Comparison of ENCODE assay signal across 11 cellular contexts in genomic region chrX:40729923-40730584, GRCh38. TPM values are rescaled to one million over a fixed set of nuclear protein-coding genes. Genes with fewer than 3 reads are reported as not detected.
DNase-seq lines count a peak whose midpoint lies in the region; ATAC-seq, FAIRE-seq and TF ChIP-seq lines count a peak whose summit lies in the region.
"Had no signal": no experiment of that assay in that cellular context is flagged by ENCODE, and none has a peak within 500 bp of the region (broad histone marks: within the 10 kb centered on the region; RNA-seq: fewer than 3 reads in every experiment).

No MANE protein-coding gene starts in this region.

- no peak overlapping the region for H3K14ac ChIP-seq in H1 (ENCODE audit: insufficient read length)

- 69% methylated on average over 4 of the region's 4 CpGs; no CpG with 5 or more reads in 1 of the 2 experiments for WGBS in H1 (ENCODE audit: extremely low coverage in 1 of 2, insufficient coverage in 1 of 2, insufficient read length in 1 of 2, insufficient replicate concordance in 2 of 2, low coverage in 1 of 2, low lambda C conversion rate in 2 of 2, missing lambda C conversion rate in 1 of 2), 2 experiments
- WGBS in pancreas, 2 donors, result 30 to 56% methylated on average over 4 of the region's 4 CpGs
- no CpG with 5 or more reads among the region's 4 CpGs for WGBS in mesendoderm (ENCODE audit: extremely low coverage, insufficient coverage, low lambda C conversion rate)

- H3K4me2 ChIP-seq in SU-DHL-6 (ENCODE audit: low read depth, low read length, poor library complexity, severe bottlenecking), result peak overlapping the region; percentile 17
- H3K4me2 ChIP-seq in H1 (ENCODE audit: insufficient read depth in 1 of 2, low read depth in 2 of 2, low read length in 2 of 2), result peak overlapping the region; percentile 38 to 90
- no peak overlapping the region for H3K4me2 ChIP-seq in mesendoderm (ENCODE audit: low read length)

- H3K18ac ChIP-seq in H1 (ENCODE audit: extremely low read depth, low read length), result no peak overlapping the region
- H3K18ac ChIP-seq in mesendoderm (ENCODE audit: low read length), result no peak overlapping the region

- TF ChIP-seq EP300 in H1 (IDR thresholded peaks at IDR 0.05; ENCODE audit: borderline replicate concordance in 1 of 2, low read depth in 2 of 2, low read length in 2 of 2), result no peak

- H2AFZ ChIP-seq in SU-DHL-6 (ENCODE audit: low read depth, low read length, severe bottlenecking), result no peak overlapping the region
- H2AFZ ChIP-seq in H1 (ENCODE audit: low read length), result no peak overlapping the region

- H4K5ac ChIP-seq in H1 (ENCODE audit: insufficient read length, low read depth, low read length) (no peak overlapping the region), mesendoderm (ENCODE audit: low read length) (no peak overlapping the region)

- DNase-seq in GM12892 (ENCODE audit: insufficient read length), result no peak
- no peak for DNase-seq in H1 (ENCODE audit: low read depth in 1 of 2, low spot score in 2 of 2)
- DNase-seq in pancreas, result no peak
- DNase-seq in mesendoderm, result no peak
- DNase-seq in nucleus accumbens (lab: John Stamatoyannopoulos, UW), result no peak
- no peak for DNase-seq in activated effector memory CD4-positive, alpha-beta T cell treated with anti-CD3 and anti-CD28 coated beads, Interleukin-2, amount 50 U/mL, for 16 hours
- DNase-seq: NCI-H1105, NCI-H526 had no signal

- H3K4me1 ChIP-seq in H1 (replicated peaks in 1 of 4; ENCODE audit: control insufficient read depth in 3 of 4, insufficient read depth in 4 of 4, low read length in 3 of 4) (peaks cover 0 to 3% (median 0%) of the 10 kb centered on the region in 4 experiments; a peak in 1 of 7 replicates), pancreas (peaks cover 0 to 9% (median 4%) of the 10 kb centered on the region in 3 donors), mesendoderm (ENCODE audit: control insufficient read depth, low read depth, low read length) (no peaks in the 10 kb centered on the region)
- H3K4me1 ChIP-seq: breast epithelium had no signal

- TF ChIP-seq POLR2A in GM12892 (IDR thresholded peaks at IDR 0.05; ENCODE audit: low read depth, low read length), result no peak
- TF ChIP-seq POLR2A in H1 (IDR thresholded peaks at IDR 0.05; ENCODE audit: control extremely low read depth in 1 of 2, low read depth in 2 of 2, low read length in 2 of 2), result no peak

- peak in 1 of 4 donors; percentile 41 for ATAC-seq in pancreas
- no peak for ATAC-seq in HG02981 (IDR thresholded peaks at IDR 0.05; ENCODE audit: unreplicated experiment)

- H3K27ac ChIP-seq in SU-DHL-6 (ENCODE audit: low read depth, low read length), result no peak overlapping the region
- no peak overlapping the region for H3K27ac ChIP-seq in H1 (ENCODE audit: low read depth, low read length)
- no peak overlapping the region for H3K27ac ChIP-seq in pancreas
- no peak overlapping the region for H3K27ac ChIP-seq in mesendoderm (ENCODE audit: low read depth, low read length)
- H3K27ac ChIP-seq: breast epithelium had no signal

- H2AK5ac ChIP-seq in H1 (ENCODE audit: low read depth, low read length) (no peak overlapping the region), mesendoderm (ENCODE audit: low read length) (no peak overlapping the region)

- H2BK15ac ChIP-seq in H1 (ENCODE audit: low read length) (no peak overlapping the region), mesendoderm (replicated peaks; ENCODE audit: low read depth) (no peak overlapping the region)

- H2BK12ac ChIP-seq in H1 (ENCODE audit: low read depth, low read length), result no peak overlapping the region

- H2BK5ac ChIP-seq in H1 (ENCODE audit: low read depth, low read length), result no peak overlapping the region
- H2BK5ac ChIP-seq in mesendoderm (ENCODE audit: low read length), result no peak overlapping the region

- H3K23ac ChIP-seq in H1 (ENCODE audit: insufficient read length) (no peak overlapping the region), mesendoderm (ENCODE audit: low read length) (no peak overlapping the region)

- H3K4me3 ChIP-seq in SU-DHL-6 (ENCODE audit: insufficient read depth, low read length, poor library complexity, severe bottlenecking), result no peak overlapping the region
- H3K4me3 ChIP-seq in H1 (ENCODE audit: extremely low read depth in 1 of 4, insufficient read depth in 2 of 4, low read depth in 3 of 4, low read length in 4 of 4), result peak overlapping the region in 2 of 4 experiments; percentile 10 to 40; a peak in 3 of 8 replicates
- H3K4me3 ChIP-seq in pancreas, result no peak overlapping the region
- H3K4me3 ChIP-seq in mesendoderm (ENCODE audit: low read length), result no peak overlapping the region
- H3K4me3 ChIP-seq: breast epithelium had no signal

- H3K79me1 ChIP-seq in H1 (ENCODE audit: low read depth, low read length) (no peaks in the 10 kb centered on the region), mesendoderm (ENCODE audit: low read length) (no peaks in the 10 kb centered on the region)

- no peaks in the 10 kb centered on the region for H3F3A ChIP-seq in SU-DHL-6 (ENCODE audit: insufficient read depth)

- no peaks in the 10 kb centered on the region for H3K9me2 ChIP-seq in SU-DHL-6 (replicated peaks; ENCODE audit: insufficient read depth, low read length)

- H3K79me2 ChIP-seq in SU-DHL-6 (ENCODE audit: insufficient read depth, low read length), result peaks cover 80% of the 10 kb centered on the region
- H3K79me2 ChIP-seq in H1 (ENCODE audit: control insufficient read depth in 1 of 2, insufficient read depth in 2 of 2, low read length in 2 of 2), result peaks cover 36 to 100% of the 10 kb centered on the region in 2 experiments
- peaks cover 37% of the 10 kb centered on the region for H3K79me2 ChIP-seq in mesendoderm (ENCODE audit: control insufficient read depth, insufficient read depth, low read length)

- H3K56ac ChIP-seq in H1 (replicated peaks; ENCODE audit: insufficient read length, low read depth, low read length), result no peak overlapping the region
- no peak overlapping the region for H3K56ac ChIP-seq in mesendoderm (ENCODE audit: low read length)

- intact Hi-C loops in pancreas (cut with DNase I), result no loop called here

- TF ChIP-seq RAD21 in H1 (IDR thresholded peaks at IDR 0.05 in 1 of 2, conservative IDR thresholded peaks at IDR 0.05 in 1 of 2; ENCODE audit: low read depth in 2 of 2, low read length in 2 of 2), result no peak

- FAIRE-seq in GM12892 (lab: Jason Lieb, UNC), result peak; percentile 38
- peak; percentile 60 for FAIRE-seq in H1 (lab: Jason Lieb, UNC)
- FAIRE-seq in pancreas (lab: Jason Lieb, UNC), result peak; percentile 95

- H3K9me3 ChIP-seq in SU-DHL-6 (ENCODE audit: insufficient read depth, low read length), result no peaks in the 10 kb centered on the region
- H3K9me3 ChIP-seq in H1 (ENCODE audit: insufficient read depth in 2 of 2, low read depth in 1 of 2, low read length in 1 of 2), result no peaks in the 10 kb centered on the region
- no peaks in the 10 kb centered on the region for H3K9me3 ChIP-seq in pancreas
- H3K9me3 ChIP-seq: breast epithelium had no signal

- H4K8ac ChIP-seq in H1 (ENCODE audit: extremely low read depth, insufficient read depth, low read length) (no peak overlapping the region), mesendoderm (ENCODE audit: low read depth, low read length) (no peak overlapping the region)

- TF ChIP-seq CTCF in SU-DHL-6 (IDR thresholded peaks at IDR 0.05; ENCODE audit: insufficient read depth, low read length, poor library complexity, severe bottlenecking), result no peak
- TF ChIP-seq CTCF in H1 (IDR thresholded peaks at IDR 0.05; ENCODE audit: control extremely low read depth in 1 of 3, insufficient read depth in 1 of 3, low read depth in 1 of 3, low read length in 3 of 3), result no peak
- TF ChIP-seq CTCF in pancreas (IDR thresholded peaks at IDR 0.05), result no peak

- CTCF ChIA-PET in H1 (lab: Charles Lee; ENCODE audit: partially characterized antibody), result no interaction called here

- no peak overlapping the region for H3K9ac ChIP-seq in SU-DHL-6 (ENCODE audit: low read length)
- H3K9ac ChIP-seq in H1 (replicated peaks in 1 of 4; ENCODE audit: extremely low read depth in 1 of 4, low read depth in 3 of 4, low read length in 3 of 4), result no peak overlapping the region
- no peak overlapping the region for H3K9ac ChIP-seq in mesendoderm (ENCODE audit: low read length)

- H4K20me1 ChIP-seq in SU-DHL-6 (ENCODE audit: low read depth, low read length) (no peaks in the 10 kb centered on the region), H1 (replicated peaks in 1 of 2; ENCODE audit: control insufficient read depth in 1 of 2, insufficient read depth in 2 of 2, low read length in 2 of 2) (peaks cover 6 to 13% of the 10 kb centered on the region in 2 experiments)

- H3K23me2 ChIP-seq in H1 (ENCODE audit: low read depth, low read length), result 0 out of 2 replicates have a peak, but pooled peaks cover 1% of the 10 kb centered on the region

- no peak overlapping the region for H3K4ac ChIP-seq in H1 (replicated peaks; ENCODE audit: insufficient read length, low read depth, low read length)
- H3K4ac ChIP-seq in mesendoderm (ENCODE audit: low read depth, low read length), result no peak overlapping the region

- no peak overlapping the region for H2BK20ac ChIP-seq in H1 (ENCODE audit: low read length)

- peaks cover 5% of the 10 kb centered on the region; the same call in 1 of the 2 replicates for H3K36me3 ChIP-seq in SU-DHL-6 (ENCODE audit: low read length)
- peaks cover 0 to 50% (median 6%) of the 10 kb centered on the region in 4 experiments; a peak in 3 of 8 replicates for H3K36me3 ChIP-seq in H1 (ENCODE audit: control insufficient read depth in 2 of 4, insufficient read depth in 4 of 4, low read length in 3 of 4)
- H3K36me3 ChIP-seq in pancreas, result no peaks in the 10 kb centered on the region
- H3K36me3 ChIP-seq in mesendoderm (ENCODE audit: control insufficient read depth, insufficient read depth, low read length), result no peaks in the 10 kb centered on the region
- H3K36me3 ChIP-seq: breast epithelium had no signal

- H2BK120ac ChIP-seq in H1 (replicated peaks; ENCODE audit: low read depth, low read length), result no peak overlapping the region
- H2BK120ac ChIP-seq in mesendoderm (ENCODE audit: low read depth, low read length), result no peak overlapping the region

- H3K27me3 ChIP-seq in SU-DHL-6 (ENCODE audit: low read length), result no peaks in the 10 kb centered on the region
- H3K27me3 ChIP-seq in H1 (replicated peaks in 1 of 4; ENCODE audit: control insufficient read depth in 3 of 4, extremely low read depth in 1 of 4, insufficient read depth in 3 of 4, low read length in 3 of 4), result no peaks in the 10 kb centered on the region
- H3K27me3 ChIP-seq in pancreas, result no peaks in the 10 kb centered on the region
- no peaks in the 10 kb centered on the region for H3K27me3 ChIP-seq in mesendoderm (ENCODE audit: insufficient read depth, low read length, poor library complexity)

- POLR2A ChIA-PET in H1 (lab: Charles Lee; ENCODE audit: partially characterized antibody), result no interaction called here

- no peak overlapping the region for H4K91ac ChIP-seq in H1 (replicated peaks; ENCODE audit: insufficient read length, low read length)

RNA-seq across cellular contexts. Expression of gene MED14, which starts 5.3 kb away (rescaled TPM):
- polyA plus RNA-seq in GM12892 (2012; ENCODE audit: missing spikeins), result 29.4 TPM
- total RNA-seq in H1 (2021; fragmentation: NEBNext Ultra II Directional; extraction: Animal tissue kit (Norgen Biotek cat#: 25700)), result 117 and 122 TPM in 2 replicates
- polyA plus RNA-seq in H1 (2011; rRNA removed) (73.0 and 79.7 TPM in 2 replicates), pancreas (10 to 100 TPM in 1 of 2 donors, 1 to 10 TPM in 1; 7.6 to 12.1 TPM)
- polyA plus RNA-seq in H1 (2011; cell fraction: cytosol; rRNA removed), result 73.3 TPM
- 190 TPM for polyA plus RNA-seq in H1 (2011; cell fraction: nucleus; rRNA removed)
- 62.3 to 102 TPM (median 78.1 TPM) in 4 replicates for polyA plus RNA-seq in H1 (2012, experiment 1 of 2)
- polyA plus RNA-seq in H1 (2012, experiment 2 of 2), result 5.8 TPM
- polyA plus RNA-seq in H1 (2013, experiment 1 of 2), result 51.2 TPM
- 47.1 TPM for polyA plus RNA-seq in H1 (2013, experiment 2 of 2)
- 129 and 130 TPM in 2 replicates for polyA minus RNA-seq in H1 (2011; rRNA and poly(A)+ RNA removed)
- polyA minus RNA-seq in H1 (2011; cell fraction: cytosol; rRNA and poly(A)+ RNA removed), result 104 TPM
- polyA minus RNA-seq in H1 (2011; cell fraction: nucleus; rRNA and poly(A)+ RNA removed), result 247 TPM
- 10 to 100 TPM; 15.2 to 27.9 (median 18.7) TPM for total RNA-seq in pancreas
- polyA plus RNA-seq in mesendoderm (2013, experiment 1 of 2), result 27.6 TPM
- polyA plus RNA-seq in mesendoderm (2013, experiment 2 of 2), result 28.5 TPM
